In the genomic region with DNA sequence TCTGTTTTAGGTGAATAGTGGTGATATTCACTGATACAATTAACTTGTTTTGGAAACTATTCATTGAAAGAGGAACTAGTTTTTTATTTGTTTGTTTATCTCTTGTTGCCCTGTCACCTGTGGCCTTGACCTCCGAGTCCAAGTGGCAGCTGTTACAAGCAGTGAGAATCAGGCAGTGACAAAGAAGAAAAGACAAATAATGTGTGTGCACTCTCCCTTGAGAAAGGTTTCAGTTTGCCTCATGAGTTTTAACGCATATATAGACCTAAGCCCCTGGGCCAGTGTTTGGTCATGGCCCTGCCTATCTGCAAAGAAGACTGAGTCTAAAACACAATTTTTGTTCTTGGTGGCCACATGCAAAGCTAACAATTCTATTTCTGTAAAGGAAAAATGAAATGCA, we compare ENCODE assay signal across 12 cellular contexts. TPM values are rescaled to one million over a fixed set of nuclear protein-coding genes. Genes with fewer than 3 reads are reported as not detected.
DNase-seq lines count a peak whose midpoint lies in the region; ATAC-seq and TF ChIP-seq lines count a peak whose summit lies in the region.
"Had no signal": no experiment of that assay in that cellular context is flagged by ENCODE, and none has a peak within 500 bp of the region (broad histone marks: within the 10 kb centered on the region; RNA-seq: fewer than 3 reads in every experiment).

No MANE protein-coding gene starts in this region.

- CTCF ChIA-PET in activated CD4-positive, alpha-beta T cell treated with anti-CD3 and anti-CD28 coated beads, Interleukin-2, amount 10 ng/mL, durations not matched to agents 7 days and 5 days (lab: Charles Lee), result no interaction called here

- H3K4me3 Mint-ChIP-seq in activated CD4-positive, alpha-beta T cell treated with anti-CD3 and anti-CD28 coated beads, Interleukin-2, amount 10 ng/mL, durations not matched to agents 7 days and 5 days, result no peak overlapping the region
- H3K4me3 Mint-ChIP-seq: T-helper 1 cell treated with Interleukin-12 subunit alpha and Interleukin-12 subunit beta and Interleukin-4 antibody, amounts not matched to agents 30 μg/mL and 1 μg/mL, for 36 hours had no signal

- H3K4me1 Mint-ChIP-seq in activated CD4-positive, alpha-beta T cell treated with anti-CD3 and anti-CD28 coated beads, Interleukin-2, amount 10 ng/mL, durations not matched to agents 7 days and 5 days, result no peaks in the 10 kb centered on the region

- peak; percentile 17 for DNase-seq in NCI-H510A treated with DMSO at 0.1 percent for 48 hours (lab: John Stamatoyannopoulos, UW)
- no peak for DNase-seq in NCI-H510A (lab: John Stamatoyannopoulos, UW)
- DNase-seq in NCI-H187 treated with DMSO at 0.1 percent for 48 hours (lab: John Stamatoyannopoulos, UW), result no peak
- no peak for DNase-seq in stimulated activated naive CD8-positive, alpha-beta T cell treated with anti-CD3 and anti-CD28 coated beads, Interleukin-15, Interleukin-2, amounts not matched to agents 100 U/mL and 50 U/mL, for 24 hours
- no peak for DNase-seq in activated CD4-positive, alpha-beta T cell treated with anti-CD3 and anti-CD28 coated beads, Interleukin-2, amount 10 ng/mL, durations not matched to agents 7 days and 5 days
- DNase-seq: 8988T, DMS79 treated with DMSO at 0.1 percent for 48 hours, HCEC 1CT had no signal

- ATAC-seq in GM21825 (IDR thresholded peaks at IDR 0.05; ENCODE audit: unreplicated experiment), result peak; percentile 99
- peak; percentile 99 for ATAC-seq in HG03280 (IDR thresholded peaks at IDR 0.05; ENCODE audit: unreplicated experiment)
- no peak for ATAC-seq in stimulated activated naive CD8-positive, alpha-beta T cell treated with anti-CD3 and anti-CD28 coated beads, Interleukin-15, Interleukin-2, amounts not matched to agents 100 U/mL and 50 U/mL, for 24 hours
- no peak for ATAC-seq in SK-N-SH treated with all-trans-retinoic acid at 6 μM for 48 hours

- H3K27ac Mint-ChIP-seq in activated CD4-positive, alpha-beta T cell treated with anti-CD3 and anti-CD28 coated beads, Interleukin-2, amount 10 ng/mL, durations not matched to agents 7 days and 5 days, result no peak overlapping the region
- H3K27ac Mint-ChIP-seq: T-helper 1 cell treated with Interleukin-12 subunit alpha and Interleukin-12 subunit beta and Interleukin-4 antibody, amounts not matched to agents 30 μg/mL and 1 μg/mL, for 36 hours had no signal

- H3K36me3 Mint-ChIP-seq in activated CD4-positive, alpha-beta T cell treated with anti-CD3 and anti-CD28 coated beads, Interleukin-2, amount 10 ng/mL, durations not matched to agents 7 days and 5 days (ENCODE audit: low read depth), result no peaks in the 10 kb centered on the region

- H3K9me3 Mint-ChIP-seq in activated CD4-positive, alpha-beta T cell treated with anti-CD3 and anti-CD28 coated beads, Interleukin-2, amount 10 ng/mL, durations not matched to agents 7 days and 5 days, result no peaks in the 10 kb centered on the region
- H3K9me3 Mint-ChIP-seq: T-helper 1 cell treated with Interleukin-12 subunit alpha and Interleukin-12 subunit beta and Interleukin-4 antibody, amounts not matched to agents 30 μg/mL and 1 μg/mL, for 36 hours had no signal

- POLR2A ChIA-PET in activated CD4-positive, alpha-beta T cell treated with anti-CD3 and anti-CD28 coated beads, Interleukin-2, amount 10 ng/mL, durations not matched to agents 7 days and 5 days (lab: Charles Lee), result no interaction called here

- H3K27me3 Mint-ChIP-seq in activated CD4-positive, alpha-beta T cell treated with anti-CD3 and anti-CD28 coated beads, Interleukin-2, amount 10 ng/mL, durations not matched to agents 7 days and 5 days, result peaks cover 1% of the 10 kb centered on the region

TF ChIP-seq in SK-N-SH treated with all-trans-retinoic acid at 6 μM for 48 hours, 23 proteins besides CTCF, POLR2A, EP300 and RAD21:
- TF ChIP-seq ZFP30 (CRISPR knock-in tag; IDR thresholded peaks at IDR 0.05) (no peak), TOX (CRISPR knock-in tag; IDR thresholded peaks at IDR 0.05; ENCODE audit: borderline replicate concordance) (no peak), RARB (CRISPR knock-in tag; IDR thresholded peaks at IDR 0.05) (no peak), ZNF70 (CRISPR knock-in tag; IDR thresholded peaks at IDR 0.05) (no peak), ARNTL (CRISPR knock-in tag; IDR thresholded peaks at IDR 0.05; ENCODE audit: borderline replicate concordance, low read depth) (no peak), ZNF565 (CRISPR knock-in tag; conservative IDR thresholded peaks at IDR 0.05; ENCODE audit: low read depth) (no peak), SNAI2 (CRISPR knock-in tag; IDR thresholded peaks at IDR 0.05) (no peak), BACH2 (CRISPR knock-in tag; IDR thresholded peaks at IDR 0.05; ENCODE audit: borderline replicate concordance) (no peak), OSR1 (CRISPR knock-in tag; IDR thresholded peaks at IDR 0.05) (no peak), ISL1 (CRISPR knock-in tag; IDR thresholded peaks at IDR 0.05) (no peak), GLIS3 (CRISPR knock-in tag; IDR thresholded peaks at IDR 0.05) (no peak), ZC3H10 (CRISPR knock-in tag; IDR thresholded peaks at IDR 0.05) (no peak)
- TF ChIP-seq, protein P1, sequence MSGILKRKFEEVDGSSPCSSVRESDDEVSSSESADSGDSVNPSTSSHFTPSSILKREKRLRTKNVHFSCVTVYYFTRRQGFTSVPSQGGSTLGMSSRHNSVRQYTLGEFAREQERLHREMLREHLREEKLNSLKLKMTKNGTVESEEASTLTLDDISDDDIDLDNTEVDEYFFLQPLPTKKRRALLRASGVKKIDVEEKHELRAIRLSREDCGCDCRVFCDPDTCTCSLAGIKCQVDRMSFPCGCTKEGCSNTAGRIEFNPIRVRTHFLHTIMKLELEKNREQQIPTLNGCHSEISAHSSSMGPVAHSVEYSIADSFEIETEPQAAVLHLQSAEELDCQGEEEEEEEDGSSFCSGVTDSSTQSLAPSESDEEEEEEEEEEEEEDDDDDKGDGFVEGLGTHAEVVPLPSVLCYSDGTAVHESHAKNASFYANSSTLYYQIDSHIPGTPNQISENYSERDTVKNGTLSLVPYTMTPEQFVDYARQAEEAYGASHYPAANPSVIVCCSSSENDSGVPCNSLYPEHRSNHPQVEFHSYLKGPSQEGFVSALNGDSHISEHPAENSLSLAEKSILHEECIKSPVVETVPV (CRISPR knock-in tag; IDR thresholded peaks at IDR 0.05), result no peak
- TF ChIP-seq, protein P2, sequence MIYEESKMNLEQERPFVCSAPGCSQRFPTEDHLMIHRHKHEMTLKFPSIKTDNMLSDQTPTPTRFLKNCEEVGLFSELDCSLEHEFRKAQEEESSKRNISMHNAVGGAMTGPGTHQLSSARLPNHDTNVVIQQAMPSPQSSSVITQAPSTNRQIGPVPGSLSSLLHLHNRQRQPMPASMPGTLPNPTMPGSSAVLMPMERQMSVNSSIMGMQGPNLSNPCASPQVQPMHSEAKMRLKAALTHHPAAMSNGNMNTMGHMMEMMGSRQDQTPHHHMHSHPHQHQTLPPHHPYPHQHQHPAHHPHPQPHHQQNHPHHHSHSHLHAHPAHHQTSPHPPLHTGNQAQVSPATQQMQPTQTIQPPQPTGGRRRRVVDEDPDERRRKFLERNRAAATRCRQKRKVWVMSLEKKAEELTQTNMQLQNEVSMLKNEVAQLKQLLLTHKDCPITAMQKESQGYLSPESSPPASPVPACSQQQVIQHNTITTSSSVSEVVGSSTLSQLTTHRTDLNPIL (CRISPR knock-in tag; IDR thresholded peaks at IDR 0.05; ENCODE audit: low read depth), result no peak
- TF ChIP-seq, protein P3, sequence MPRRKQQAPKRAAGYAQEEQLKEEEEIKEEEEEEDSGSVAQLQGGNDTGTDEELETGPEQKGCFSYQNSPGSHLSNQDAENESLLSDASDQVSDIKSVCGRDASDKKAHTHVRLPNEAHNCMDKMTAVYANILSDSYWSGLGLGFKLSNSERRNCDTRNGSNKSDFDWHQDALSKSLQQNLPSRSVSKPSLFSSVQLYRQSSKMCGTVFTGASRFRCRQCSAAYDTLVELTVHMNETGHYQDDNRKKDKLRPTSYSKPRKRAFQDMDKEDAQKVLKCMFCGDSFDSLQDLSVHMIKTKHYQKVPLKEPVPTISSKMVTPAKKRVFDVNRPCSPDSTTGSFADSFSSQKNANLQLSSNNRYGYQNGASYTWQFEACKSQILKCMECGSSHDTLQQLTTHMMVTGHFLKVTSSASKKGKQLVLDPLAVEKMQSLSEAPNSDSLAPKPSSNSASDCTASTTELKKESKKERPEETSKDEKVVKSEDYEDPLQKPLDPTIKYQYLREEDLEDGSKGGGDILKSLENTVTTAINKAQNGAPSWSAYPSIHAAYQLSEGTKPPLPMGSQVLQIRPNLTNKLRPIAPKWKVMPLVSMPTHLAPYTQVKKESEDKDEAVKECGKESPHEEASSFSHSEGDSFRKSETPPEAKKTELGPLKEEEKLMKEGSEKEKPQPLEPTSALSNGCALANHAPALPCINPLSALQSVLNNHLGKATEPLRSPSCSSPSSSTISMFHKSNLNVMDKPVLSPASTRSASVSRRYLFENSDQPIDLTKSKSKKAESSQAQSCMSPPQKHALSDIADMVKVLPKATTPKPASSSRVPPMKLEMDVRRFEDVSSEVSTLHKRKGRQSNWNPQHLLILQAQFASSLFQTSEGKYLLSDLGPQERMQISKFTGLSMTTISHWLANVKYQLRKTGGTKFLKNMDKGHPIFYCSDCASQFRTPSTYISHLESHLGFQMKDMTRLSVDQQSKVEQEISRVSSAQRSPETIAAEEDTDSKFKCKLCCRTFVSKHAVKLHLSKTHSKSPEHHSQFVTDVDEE (CRISPR knock-in tag; IDR thresholded peaks at IDR 0.05), result no peak
TF ChIP-seq in SK-N-SH treated with all-trans-retinoic acid at 6 μM for 48 hours: peak in this region for 0.

RNA-seq across cellular contexts. Expression of a gene that starts 15.3 kb away (rescaled TPM):
- not detected for total RNA-seq in activated CD4-positive, alpha-beta T cell treated with anti-CD3 and anti-CD28 coated beads, Interleukin-2, amount 10 ng/mL, durations not matched to agents 7 days and 5 days

Comparison
In these comparisons a context has a peak if more than half of its experiments do, and no peak if none do; other contexts are left out.
1. ATAC-seq: peak in GM21825 (single experiment) and HG03280 (single experiment); none in stimulated activated naive CD8-positive, alpha-beta T cell treated with anti-CD3 and anti-CD28 coated beads, Interleukin-15, Interleukin-2, amounts not matched to agents 100 U/mL and 50 U/mL, for 24 hours (single experiment) and SK-N-SH treated with all-trans-retinoic acid at 6 μM for 48 hours (single experiment).